Comparison of ENCODE assay signal across 6 cellular contexts in genomic region chr10:90443342-90443741, GRCh38.
"Had no signal": no experiment of that assay in that cellular context is flagged by ENCODE, and none has a peak within 500 bp of the region (broad histone marks: within the 10 kb centered on the region; RNA-seq: fewer than 3 reads in every experiment).

No MANE protein-coding gene starts in this region.

- H3K4me3 ChIP-seq: GM23248, HAP-1 had no signal

- H3K27ac ChIP-seq: GM23248, HL-60 had no signal

- H3K36me3 ChIP-seq: HAP-1 had no signal

- H3K9me3 ChIP-seq: HAP-1 had no signal

- DNase-seq: GM23248, GOT3, H7, KBM-7 had no signal

- H3K4me1 ChIP-seq: HAP-1 had no signal
